1 cellular context compared by ENCODE assay signal in the genomic region with DNA sequence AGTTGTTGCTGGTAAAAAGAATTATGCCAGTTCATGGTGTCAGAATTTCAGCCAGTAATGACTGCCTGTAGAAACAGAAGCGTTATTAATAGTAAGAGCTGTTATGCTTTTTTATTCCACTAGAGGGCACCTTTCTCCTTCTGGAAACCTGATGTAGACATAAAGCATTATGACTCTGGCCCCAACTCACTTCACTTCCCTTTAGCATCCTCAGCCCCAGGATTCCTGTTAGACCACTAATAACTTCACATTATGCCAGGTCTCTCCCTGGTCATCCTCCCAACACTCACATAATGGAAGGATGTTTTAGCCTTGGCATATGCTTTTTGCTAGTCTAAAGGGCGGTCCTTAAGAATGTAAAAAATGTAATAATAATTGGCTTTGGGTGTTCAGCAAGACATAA.
TF ChIP-seq lines count a peak whose summit lies in the region.

No MANE protein-coding gene starts in this region.

TF ChIP-seq in WTC11, 78 proteins besides CTCF, POLR2A, EP300 and RAD21 (continued from another document):
- TF ChIP-seq, protein P1, sequence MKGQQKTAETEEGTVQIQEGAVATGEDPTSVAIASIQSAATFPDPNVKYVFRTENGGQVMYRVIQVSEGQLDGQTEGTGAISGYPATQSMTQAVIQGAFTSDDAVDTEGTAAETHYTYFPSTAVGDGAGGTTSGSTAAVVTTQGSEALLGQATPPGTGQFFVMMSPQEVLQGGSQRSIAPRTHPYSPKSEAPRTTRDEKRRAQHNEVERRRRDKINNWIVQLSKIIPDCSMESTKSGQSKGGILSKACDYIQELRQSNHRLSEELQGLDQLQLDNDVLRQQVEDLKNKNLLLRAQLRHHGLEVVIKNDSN (CRISPR knock-in tag; IDR thresholded peaks at IDR 0.05): no peak
- TF ChIP-seq ZNF219 (CRISPR knock-in tag; IDR thresholded peaks at IDR 0.05; ENCODE audit: borderline replicate concordance) (no peak), SOX15 (CRISPR knock-in tag; IDR thresholded peaks at IDR 0.05) (no peak), ZNF232 (CRISPR knock-in tag; IDR thresholded peaks at IDR 0.05) (no peak), ZNF416 (CRISPR knock-in tag; IDR thresholded peaks at IDR 0.05) (no peak)
- TF ChIP-seq, protein P2, sequence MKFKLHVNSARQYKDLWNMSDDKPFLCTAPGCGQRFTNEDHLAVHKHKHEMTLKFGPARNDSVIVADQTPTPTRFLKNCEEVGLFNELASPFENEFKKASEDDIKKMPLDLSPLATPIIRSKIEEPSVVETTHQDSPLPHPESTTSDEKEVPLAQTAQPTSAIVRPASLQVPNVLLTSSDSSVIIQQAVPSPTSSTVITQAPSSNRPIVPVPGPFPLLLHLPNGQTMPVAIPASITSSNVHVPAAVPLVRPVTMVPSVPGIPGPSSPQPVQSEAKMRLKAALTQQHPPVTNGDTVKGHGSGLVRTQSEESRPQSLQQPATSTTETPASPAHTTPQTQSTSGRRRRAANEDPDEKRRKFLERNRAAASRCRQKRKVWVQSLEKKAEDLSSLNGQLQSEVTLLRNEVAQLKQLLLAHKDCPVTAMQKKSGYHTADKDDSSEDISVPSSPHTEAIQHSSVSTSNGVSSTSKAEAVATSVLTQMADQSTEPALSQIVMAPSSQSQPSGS (CRISPR knock-in tag; IDR thresholded peaks at IDR 0.05; ENCODE audit: borderline replicate concordance, low read depth): no peak
- TF ChIP-seq, protein P3, sequence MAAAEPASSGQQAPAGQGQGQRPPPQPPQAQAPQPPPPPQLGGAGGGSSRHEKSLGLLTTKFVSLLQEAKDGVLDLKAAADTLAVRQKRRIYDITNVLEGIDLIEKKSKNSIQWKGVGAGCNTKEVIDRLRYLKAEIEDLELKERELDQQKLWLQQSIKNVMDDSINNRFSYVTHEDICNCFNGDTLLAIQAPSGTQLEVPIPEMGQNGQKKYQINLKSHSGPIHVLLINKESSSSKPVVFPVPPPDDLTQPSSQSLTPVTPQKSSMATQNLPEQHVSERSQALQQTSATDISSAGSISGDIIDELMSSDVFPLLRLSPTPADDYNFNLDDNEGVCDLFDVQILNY (CRISPR knock-in tag; IDR thresholded peaks at IDR 0.05): no peak
- TF ChIP-seq, protein P4, sequence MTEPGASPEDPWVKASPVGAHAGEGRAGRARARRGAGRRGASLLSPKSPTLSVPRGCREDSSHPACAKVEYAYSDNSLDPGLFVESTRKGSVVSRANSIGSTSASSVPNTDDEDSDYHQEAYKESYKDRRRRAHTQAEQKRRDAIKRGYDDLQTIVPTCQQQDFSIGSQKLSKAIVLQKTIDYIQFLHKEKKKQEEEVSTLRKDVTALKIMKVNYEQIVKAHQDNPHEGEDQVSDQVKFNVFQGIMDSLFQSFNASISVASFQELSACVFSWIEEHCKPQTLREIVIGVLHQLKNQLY (CRISPR knock-in tag; IDR thresholded peaks at IDR 0.05): no peak
- TF ChIP-seq, protein P5, sequence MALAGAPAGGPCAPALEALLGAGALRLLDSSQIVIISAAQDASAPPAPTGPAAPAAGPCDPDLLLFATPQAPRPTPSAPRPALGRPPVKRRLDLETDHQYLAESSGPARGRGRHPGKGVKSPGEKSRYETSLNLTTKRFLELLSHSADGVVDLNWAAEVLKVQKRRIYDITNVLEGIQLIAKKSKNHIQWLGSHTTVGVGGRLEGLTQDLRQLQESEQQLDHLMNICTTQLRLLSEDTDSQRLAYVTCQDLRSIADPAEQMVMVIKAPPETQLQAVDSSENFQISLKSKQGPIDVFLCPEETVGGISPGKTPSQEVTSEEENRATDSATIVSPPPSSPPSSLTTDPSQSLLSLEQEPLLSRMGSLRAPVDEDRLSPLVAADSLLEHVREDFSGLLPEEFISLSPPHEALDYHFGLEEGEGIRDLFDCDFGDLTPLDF (CRISPR knock-in tag; IDR thresholded peaks at IDR 0.05): no peak
